In genomic region chr12:76348079-76348901, GRCh38 we compare ENCODE assay signal across 1 cellular context.
TF ChIP-seq lines count a peak whose summit lies in the region.

TSS of gene BBS10 (minus strand) at chr12:76348415. CDS start at chr12:76348358, 57 bp downstream.

TF ChIP-seq in HEK293, 187 proteins besides CTCF, POLR2A, EP300 and RAD21 (continued from another document and continues in another):
- TF ChIP-seq ZNF26 (tag by site-specific recombination; IDR thresholded peaks at IDR 0.05) = no peak
- TF ChIP-seq YY1 (tag by site-specific recombination; IDR thresholded peaks at IDR 0.05) = peak; percentile 71
- 0 out of 2 replicates have a peak, but pooled peaks have one; percentile 25 for TF ChIP-seq GLIS1 (tag by site-specific recombination; IDR thresholded peaks at IDR 0.05)
- TF ChIP-seq YY2 (tag by site-specific recombination; IDR thresholded peaks at IDR 0.05) = peak; percentile 28; the same call in 1 of the 2 replicates
- TF ChIP-seq PRDM4 (tag by site-specific recombination; IDR thresholded peaks at IDR 0.05) = no peak
- no peak for TF ChIP-seq RBAK (tag by site-specific recombination; IDR thresholded peaks at IDR 0.05)
- TF ChIP-seq ZFP37 (tag by site-specific recombination; IDR thresholded peaks at IDR 0.05) = peak; percentile 80
- 0 out of 2 replicates have a peak, but pooled peaks have one; percentile 13 for TF ChIP-seq KLF17 (tag by site-specific recombination; IDR thresholded peaks at IDR 0.05)
- no peak for TF ChIP-seq ZNF155 (tag by site-specific recombination; IDR thresholded peaks at IDR 0.05)
- no peak for TF ChIP-seq REST (tag by site-specific recombination; IDR thresholded peaks at IDR 0.05)
- TF ChIP-seq SETDB1 (IDR thresholded peaks at IDR 0.05; ENCODE audit: insufficient read length, low read length) = no peak
- peak; percentile 90 for TF ChIP-seq ZSCAN30 (tag by site-specific recombination; IDR thresholded peaks at IDR 0.05)
- TF ChIP-seq EGR2 (tag by site-specific recombination; IDR thresholded peaks at IDR 0.05; ENCODE audit: low read depth) = peak; percentile 39; the same call in 1 of the 2 replicates
- no peak for TF ChIP-seq ZNF530 (tag by site-specific recombination; IDR thresholded peaks at IDR 0.05; ENCODE audit: low read depth)
- TF ChIP-seq ZNF660 (tag by site-specific recombination; IDR thresholded peaks at IDR 0.05) = peak; percentile 63; the same call in 1 of the 2 replicates
- no peak for TF ChIP-seq ZNF280D (tag by site-specific recombination; IDR thresholded peaks at IDR 0.05)
- peak; percentile 88 for TF ChIP-seq MZF1 (tag by site-specific recombination; IDR thresholded peaks at IDR 0.05; ENCODE audit: borderline replicate concordance)
- TF ChIP-seq ZNF341 (tag by site-specific recombination; IDR thresholded peaks at IDR 0.05; ENCODE audit: low read depth) = peak; percentile 99
- peak; percentile 76 for TF ChIP-seq ZNF692 (tag by site-specific recombination; IDR thresholded peaks at IDR 0.05)
- no peak for TF ChIP-seq MEIS1 (CRISPR knock-in tag; IDR thresholded peaks at IDR 0.05; ENCODE audit: borderline replicate concordance)
- TF ChIP-seq KLF9 (tag by site-specific recombination; IDR thresholded peaks at IDR 0.05; ENCODE audit: low read depth) = 0 out of 2 replicates have a peak, but pooled peaks have one; percentile 37
- 0 out of 2 replicates have a peak, but pooled peaks have one; percentile 45 for TF ChIP-seq KLF16 (tag by site-specific recombination; IDR thresholded peaks at IDR 0.05)
- TF ChIP-seq ZNF513 (tag by site-specific recombination; IDR thresholded peaks at IDR 0.05) = no peak
- TF ChIP-seq ZBTB20 (tag by site-specific recombination; IDR thresholded peaks at IDR 0.05) = peak; percentile 86; the same call in 1 of the 2 replicates
- no peak for TF ChIP-seq HOXD13 (CRISPR knock-in tag; IDR thresholded peaks at IDR 0.05; ENCODE audit: borderline replicate concordance)
- TF ChIP-seq ZSCAN16 (tag by site-specific recombination; IDR thresholded peaks at IDR 0.05) = peak; percentile 93
- peak; percentile 98 for TF ChIP-seq ZNF518A (tag by site-specific recombination; conservative IDR thresholded peaks at IDR 0.05; ENCODE audit: low read depth)
- TF ChIP-seq ZNF324 (tag by site-specific recombination; IDR thresholded peaks at IDR 0.05) = peak; percentile 22; the same call in 1 of the 2 replicates
- peak; percentile 97 for TF ChIP-seq PRDM10 (tag by site-specific recombination; IDR thresholded peaks at IDR 0.05)
